Comparison of ENCODE assay signal across 14 cellular contexts in genomic region chr15:85456798-85457197, GRCh38.
A peak's percentile ranks its signal among the peaks of the same experiment; 100 is the strongest.
DNase-seq lines count a peak whose midpoint lies in the region; ATAC-seq, FAIRE-seq and TF ChIP-seq lines count a peak whose summit lies in the region.
"Had no signal": no experiment of that assay in that cellular context is flagged by ENCODE, and none has a peak within 500 bp of the region (broad histone marks: within the 10 kb centered on the region; RNA-seq: fewer than 3 reads in every experiment).

No MANE protein-coding gene starts in this region.

- H3K4me1 ChIP-seq in OCI-LY1 (ENCODE audit: insufficient read depth, low read length, severe bottlenecking) (peaks cover 97% of the 10 kb centered on the region), tibial nerve (peaks cover 0 to 8% (median 4%) of the 10 kb centered on the region in 4 donors), HepG2 (ENCODE audit: insufficient read depth, low read length) (peaks cover 11% of the 10 kb centered on the region)
- H3K4me1 ChIP-seq: parathyroid adenoma had no signal

- H3K36me3 Mint-ChIP-seq in stimulated activated naive CD8-positive, alpha-beta T cell treated with anti-CD3 and anti-CD28 coated beads, Interleukin-15, Interleukin-2, amounts not matched to agents 100 ng/mL and 50 ng/mL, for 24 hours (ENCODE audit: low read depth): peaks cover 10% of the 10 kb centered on the region

- no peak overlapping the region for H3K4me3 Mint-ChIP-seq in stimulated activated naive CD8-positive, alpha-beta T cell treated with anti-CD3 and anti-CD28 coated beads, Interleukin-15, Interleukin-2, amounts not matched to agents 100 ng/mL and 50 ng/mL, for 24 hours
- H3K4me3 Mint-ChIP-seq: T-helper 1 cell treated with Interleukin-12 subunit alpha and Interleukin-12 subunit beta and Interleukin-4 antibody, amounts not matched to agents 30 μg/mL and 1 μg/mL, for 36 hours had no signal

- no peak for DNase-seq in stimulated activated naive CD8-positive, alpha-beta T cell treated with anti-CD3 and anti-CD28 coated beads, Interleukin-15, Interleukin-2, amounts not matched to agents 100 U/mL and 50 U/mL, for 24 hours
- DNase-seq in tibial nerve (ENCODE audit: low spot score in 2 of 2) (no peak), NCI-H446 (lab: John Stamatoyannopoulos, UW) (no peak), HepG2 (ENCODE audit: low spot score) (no peak)
- no peak for DNase-seq in stimulated activated CD4-positive, alpha-beta T cell treated with anti-CD3 and anti-CD28 coated beads, Interleukin-2, amount 100 ng/mL, for 48 hours
- DNase-seq: foreskin fibroblast; midbrain; stimulated activated CD4-positive, alpha-beta T cell treated with anti-CD3 and anti-CD28 coated beads, Interleukin-15, amount 100 ng/mL, for 24 hours; upper lobe of right lung had no signal

- TF ChIP-seq CTCF in OCI-LY1 (IDR thresholded peaks at IDR 0.05; ENCODE audit: low read length): no peak
- no peak for TF ChIP-seq CTCF in tibial nerve (IDR thresholded peaks at IDR 0.05)
- TF ChIP-seq CTCF in HepG2 (CRISPR knock-in tag; IDR thresholded peaks at IDR 0.05): no peak

- POLR2A ChIA-PET in HepG2 (lab: Yijun Ruan, JAX): no interaction called here

- H3K27me3 ChIP-seq in OCI-LY1 (ENCODE audit: insufficient read depth, low read length): no peaks in the 10 kb centered on the region
- no peaks in the 10 kb centered on the region for H3K27me3 ChIP-seq in tibial nerve
- no peaks in the 10 kb centered on the region for H3K27me3 ChIP-seq in HepG2 (ENCODE audit: control insufficient read depth in 1 of 2, insufficient read depth in 2 of 2, low read length in 2 of 2)
- H3K27me3 ChIP-seq: upper lobe of right lung had no signal

- peak overlapping the region; percentile 48 for H3K27ac Mint-ChIP-seq in stimulated activated naive CD8-positive, alpha-beta T cell treated with anti-CD3 and anti-CD28 coated beads, Interleukin-15, Interleukin-2, amounts not matched to agents 100 ng/mL and 50 ng/mL, for 24 hours
- H3K27ac Mint-ChIP-seq: T-helper 1 cell treated with Interleukin-12 subunit alpha and Interleukin-12 subunit beta and Interleukin-4 antibody, amounts not matched to agents 30 μg/mL and 1 μg/mL, for 36 hours had no signal

- H4K20me1 ChIP-seq in OCI-LY1 (ENCODE audit: insufficient read depth, low read length) (peaks cover 3% of the 10 kb centered on the region; the same call in 1 of the 2 replicates), HepG2 (ENCODE audit: insufficient read depth, low read length) (no peaks in the 10 kb centered on the region; the same call in 1 of the 2 replicates)

- H3K9ac ChIP-seq in OCI-LY1 (ENCODE audit: low read length) (peak overlapping the region; percentile 38; the same call in 1 of the 2 replicates), HepG2 (ENCODE audit: insufficient read depth, low read depth, low read length) (no peak overlapping the region)
- H3K9ac ChIP-seq: parathyroid adenoma had no signal

- peaks cover 4% of the 10 kb centered on the region for H3K9me3 Mint-ChIP-seq in stimulated activated naive CD8-positive, alpha-beta T cell treated with anti-CD3 and anti-CD28 coated beads, Interleukin-15, Interleukin-2, amounts not matched to agents 100 ng/mL and 50 ng/mL, for 24 hours

- H3K27ac ChIP-seq in OCI-LY1 (ENCODE audit: low read depth, low read length, poor library complexity, severe bottlenecking): peak overlapping the region; percentile 84
- H3K27ac ChIP-seq in tibial nerve: no peak overlapping the region
- H3K27ac ChIP-seq in HepG2 (ENCODE audit: extremely low read length, insufficient read depth, low read length): no peak overlapping the region
- H3K27ac ChIP-seq: parathyroid adenoma, upper lobe of right lung had no signal

- WGBS in tibial nerve, 2 donors: 95% methylated on average over 3 of the region's 3 CpGs
- 99% methylated on average over 3 of the region's 3 CpGs for WGBS in HepG2 (ENCODE audit: low lambda C conversion rate)

- BruUV-seq in HepG2 (replicated peaks; lab: Mats Ljungman, UMichigan): no TSS peak

- no peaks in the 10 kb centered on the region for H3K36me3 ChIP-seq in OCI-LY1 (ENCODE audit: insufficient read depth, low read length)
- H3K36me3 ChIP-seq in tibial nerve: no peaks in the 10 kb centered on the region
- no peaks in the 10 kb centered on the region; a peak in 1 of 5 replicates for H3K36me3 ChIP-seq in HepG2 (replicated peaks in 1 of 2; ENCODE audit: control insufficient read depth in 1 of 2, insufficient read depth in 2 of 2, low read length in 2 of 2)
- H3K36me3 ChIP-seq: upper lobe of right lung had no signal

- in situ Hi-C loops in HepG2 (cut with HindIII; ENCODE audit: extremely low pct_ligation_motif_present, low pct_unique_long_range_greater_than_20kb): no loop called here

- no peak overlapping the region for H2AFZ ChIP-seq in OCI-LY1 (ENCODE audit: low read length)
- no peak overlapping the region for H2AFZ ChIP-seq in HepG2 (ENCODE audit: low read length)
- H2AFZ ChIP-seq: parathyroid adenoma had no signal

- peak overlapping the region; percentile 69 for H3K4me2 ChIP-seq in OCI-LY1 (ENCODE audit: low read length)
- no peak overlapping the region for H3K4me2 ChIP-seq in HepG2 (ENCODE audit: low read depth, low read length)

- no peaks in the 10 kb centered on the region for H3K9me3 ChIP-seq in OCI-LY1 (ENCODE audit: low read length)
- H3K9me3 ChIP-seq in tibial nerve: no peaks in the 10 kb centered on the region
- H3K9me3 ChIP-seq in HepG2 (ENCODE audit: low read length): no peaks in the 10 kb centered on the region
- H3K9me3 ChIP-seq: upper lobe of right lung had no signal

- no peaks in the 10 kb centered on the region for H3F3A ChIP-seq in OCI-LY1 (ENCODE audit: insufficient read depth, low read length)

- no peaks in the 10 kb centered on the region for H3K9me2 ChIP-seq in OCI-LY1 (ENCODE audit: low read depth, low read length)

- no peak for ATAC-seq in stimulated activated naive CD8-positive, alpha-beta T cell treated with anti-CD3 and anti-CD28 coated beads, Interleukin-15, Interleukin-2, amounts not matched to agents 100 U/mL and 50 U/mL, for 24 hours
- ATAC-seq in HG02852 (IDR thresholded peaks at IDR 0.05; ENCODE audit: unreplicated experiment) (peak; percentile 42), HepG2 (no peak)
- ATAC-seq: upper lobe of right lung had no signal

- no peaks in the 10 kb centered on the region for H3K27me3 Mint-ChIP-seq in stimulated activated naive CD8-positive, alpha-beta T cell treated with anti-CD3 and anti-CD28 coated beads, Interleukin-15, Interleukin-2, amounts not matched to agents 100 ng/mL and 50 ng/mL, for 24 hours

- TF ChIP-seq EP300 in tibial nerve (IDR thresholded peaks at IDR 0.05): no peak
- no peak for TF ChIP-seq EP300 in HepG2 (IDR thresholded peaks at IDR 0.05; ENCODE audit: low read depth in 2 of 2, low read length in 2 of 2)
- TF ChIP-seq EP300 in HepG2 (CRISPR knock-in tag; IDR thresholded peaks at IDR 0.05; ENCODE audit: borderline replicate concordance): no peak

- no peak for TF ChIP-seq RAD21 in HepG2 (CRISPR knock-in tag; IDR thresholded peaks at IDR 0.05)

- intact Hi-C loops in HepG2 (cut with micrococcal nuclease; ENCODE audit: unreplicated experiment): no loop called here

- H3K79me2 ChIP-seq in OCI-LY1 (ENCODE audit: insufficient read depth, low read length): peaks cover 43% of the 10 kb centered on the region
- peaks cover 17% of the 10 kb centered on the region for H3K79me2 ChIP-seq in HepG2 (ENCODE audit: insufficient read depth, low read length)

- no peak for FAIRE-seq in HepG2 (lab: Jason Lieb, UNC)

- peaks cover 77% of the 10 kb centered on the region for H3K4me1 Mint-ChIP-seq in stimulated activated naive CD8-positive, alpha-beta T cell treated with anti-CD3 and anti-CD28 coated beads, Interleukin-15, Interleukin-2, amounts not matched to agents 100 ng/mL and 50 ng/mL, for 24 hours (ENCODE audit: low read depth)

- TF ChIP-seq POLR2A in tibial nerve (IDR thresholded peaks at IDR 0.05) (no peak), HepG2 (IDR thresholded peaks at IDR 0.05; ENCODE audit: insufficient read depth in 1 of 2, low read depth in 2 of 2, low read length in 2 of 2) (no peak)

- CTCF ChIA-PET in HepG2 (lab: Yijun Ruan, JAX; ENCODE audit: low intra/inter-chr PET ratio, low total read pairs): no interaction called here

- H3K4me3 ChIP-seq in OCI-LY1 (ENCODE audit: low read depth, low read length, poor library complexity, severe bottlenecking): no peak overlapping the region
- H3K4me3 ChIP-seq in tibial nerve: no peak overlapping the region
- H3K4me3 ChIP-seq in HepG2 (replicated peaks in 1 of 3; ENCODE audit: insufficient read depth in 1 of 3, low read depth in 2 of 3, low read length in 3 of 3): no peak overlapping the region
- H3K4me3 ChIP-seq: upper lobe of right lung had no signal

TF ChIP-seq in HepG2, 621 proteins besides CTCF, POLR2A, EP300 and RAD21 (continues in another document):
- TF ChIP-seq ZNF773 (CRISPR knock-in tag; IDR thresholded peaks at IDR 0.05; ENCODE audit: borderline replicate concordance) (no peak), FOSL2 (CRISPR knock-in tag; IDR thresholded peaks at IDR 0.05) (no peak), PRDM15 (CRISPR knock-in tag; IDR thresholded peaks at IDR 0.05) (no peak)
